8 cellular contexts compared by ENCODE assay signal in the genomic region with DNA sequence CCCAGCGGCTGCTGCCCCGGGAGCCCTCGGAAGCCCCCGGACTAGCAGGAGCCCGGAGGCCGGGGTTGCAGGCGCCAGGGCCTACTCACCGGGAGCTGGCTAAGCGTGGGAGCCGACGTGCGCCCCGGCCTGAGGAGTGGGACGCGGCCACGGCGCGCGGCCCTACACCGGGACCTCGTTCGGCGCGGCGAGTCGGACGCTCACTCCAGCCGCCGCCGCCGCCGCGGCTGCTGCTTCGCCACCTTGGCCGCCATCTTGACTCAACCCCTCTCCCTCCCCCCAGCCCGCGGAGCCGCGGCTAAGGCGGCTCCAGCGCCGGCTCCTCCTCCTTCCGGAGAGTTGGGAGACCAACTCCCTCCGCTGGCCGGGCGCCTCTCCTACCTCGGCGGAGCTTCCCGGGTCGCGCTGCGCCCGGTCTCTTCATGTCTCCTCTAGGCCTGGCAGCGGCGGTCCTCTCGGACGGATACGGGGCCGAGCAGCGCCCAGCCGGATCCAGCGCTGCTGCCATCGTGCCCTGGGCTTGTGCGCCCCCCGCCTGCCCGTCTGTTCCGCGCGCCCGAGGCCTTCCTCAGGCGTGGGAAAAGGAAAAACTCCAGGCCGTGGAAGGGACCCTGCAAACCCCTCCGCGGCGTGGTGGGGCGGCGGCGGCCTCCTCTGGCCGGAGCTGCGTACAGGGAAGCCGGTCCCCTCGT. TPM values are rescaled to one million over a fixed set of nuclear protein-coding genes. Genes with fewer than 3 reads are reported as not detected.
A peak's percentile ranks its signal among the peaks of the same experiment; 100 is the strongest.
DNase-seq lines count a peak whose midpoint lies in the region; ATAC-seq and TF ChIP-seq lines count a peak whose summit lies in the region.

NCOR1 (minus strand) TSS at position 262 of the 692 bp plus-strand sequence. CDS start 20,965 bp downstream, outside the sequence.

- intact Hi-C loops in activated CD4-positive, alpha-beta T cell treated with anti-CD3 and anti-CD28 coated beads, Interleukin-2, amount 10 ng/mL, durations not matched to agents 24 days and 14 days (cut with micrococcal nuclease): loop anchor here (1.0 to 10.0 kb wide), 8 partner anchors 14 to 369 kb away; partner anchors contain the start of genes CENPV, TRPV2 and UBB

- ATAC-seq in GM19324 (IDR thresholded peaks at IDR 0.05; ENCODE audit: low FRiP score, unreplicated experiment): peak; percentile 81
- ATAC-seq in HG03460 (IDR thresholded peaks at IDR 0.05; ENCODE audit: unreplicated experiment): peak; percentile 62

- peak; percentile 22 for TF ChIP-seq CTCF in coronary artery (IDR thresholded peaks at IDR 0.05)

- DNase-seq in C1 segment of cervical spinal cord (lab: John Stamatoyannopoulos, UW): peak; percentile 38 to 91 (median 82)
- peak; percentile 54 for DNase-seq in NCI-H524 treated with DMSO at 0.1 percent for 48 hours (lab: John Stamatoyannopoulos, UW)
- peak; percentile 97 for DNase-seq in activated CD4-positive, alpha-beta T cell treated with anti-CD3 and anti-CD28 coated beads, Interleukin-2, amount 10 ng/mL, durations not matched to agents 24 days and 14 days
- peak; percentile 94 for DNase-seq in coronary artery (ENCODE audit: low spot score)
- peak; percentile 98 for DNase-seq in left kidney (ENCODE audit: low read depth, low spot score)
- peak; percentile 91 for DNase-seq in stimulated activated CD4-positive, alpha-beta T cell treated with anti-CD3 and anti-CD28 coated beads, Interleukin-1b, Interleukin-23, amount 100 ng/mL, for 48 hours

- H3K27me3 Mint-ChIP-seq in activated CD4-positive, alpha-beta T cell treated with anti-CD3 and anti-CD28 coated beads, Interleukin-2, amount 10 ng/mL, durations not matched to agents 24 days and 14 days: no peaks in the 10 kb centered on the region

- peak within 1 kb of the TSS; percentile 87 for H3K27ac Mint-ChIP-seq in activated CD4-positive, alpha-beta T cell treated with anti-CD3 and anti-CD28 coated beads, Interleukin-2, amount 10 ng/mL, durations not matched to agents 24 days and 14 days

- H3K27ac ChIP-seq in coronary artery: peak within 1 kb of the TSS; percentile 95 to 97

- peaks cover 37% of the 10 kb centered on the region for H3K4me1 Mint-ChIP-seq in activated CD4-positive, alpha-beta T cell treated with anti-CD3 and anti-CD28 coated beads, Interleukin-2, amount 10 ng/mL, durations not matched to agents 24 days and 14 days

- H3K36me3 Mint-ChIP-seq in activated CD4-positive, alpha-beta T cell treated with anti-CD3 and anti-CD28 coated beads, Interleukin-2, amount 10 ng/mL, durations not matched to agents 24 days and 14 days (ENCODE audit: low read depth): peaks cover 8% of the 10 kb centered on the region

- H3K4me3 ChIP-seq in coronary artery: peak within 1 kb of the TSS; percentile 96

- H3K4me3 Mint-ChIP-seq in activated CD4-positive, alpha-beta T cell treated with anti-CD3 and anti-CD28 coated beads, Interleukin-2, amount 10 ng/mL, durations not matched to agents 24 days and 14 days: peak within 1 kb of the TSS; percentile 97

- no peaks in the 10 kb centered on the region for H3K9me3 Mint-ChIP-seq in activated CD4-positive, alpha-beta T cell treated with anti-CD3 and anti-CD28 coated beads, Interleukin-2, amount 10 ng/mL, durations not matched to agents 24 days and 14 days

RNA-seq across cellular contexts. Expression of gene NCOR1, which starts in this region (rescaled TPM):
- 119 and 133 TPM in 2 replicates for total RNA-seq in activated CD4-positive, alpha-beta T cell treated with anti-CD3 and anti-CD28 coated beads, Interleukin-2, amount 10 ng/mL, durations not matched to agents 24 days and 14 days

Comparison
In these comparisons a context has a peak if more than half of its experiments do, and no peak if none do; other contexts are left out.
1. Peak in every context shown above with its lines: DNase-seq, ATAC-seq, H3K4me3 ChIP-seq and H3K27ac ChIP-seq.